ENCODE assay signal across 22 cellular contexts in genomic region chr17:78075545-78075944, GRCh38. TPM values are rescaled to one million over a fixed set of nuclear protein-coding genes. Genes with fewer than 3 reads are reported as not detected.
DNase-seq lines count a peak whose midpoint lies in the region; ATAC-seq and TF ChIP-seq lines count a peak whose summit lies in the region.
"Had no signal": no experiment of that assay in that cellular context is flagged by ENCODE, and none has a peak within 500 bp of the region (broad histone marks: within the 10 kb centered on the region; RNA-seq: fewer than 3 reads in every experiment).

No MANE protein-coding gene starts in this region.

- H3K9me3 Mint-ChIP-seq in activated naive CD4-positive, alpha-beta T cell treated with anti-CD3 and anti-CD28 coated beads, Interleukin-2, amount 50 U/mL, for 24 hours, result no peaks in the 10 kb centered on the region
- H3K9me3 Mint-ChIP-seq in WTC11, result no peaks in the 10 kb centered on the region
- no peaks in the 10 kb centered on the region for H3K9me3 Mint-ChIP-seq in stimulated activated naive CD8-positive, alpha-beta T cell treated with anti-CD3 and anti-CD28 coated beads, Interleukin-15, amount 100 ng/mL, for 72 hours
- H3K9me3 Mint-ChIP-seq: CD4-positive, alpha-beta memory T cell had no signal

- no peak overlapping the region for H3K4me3 Mint-ChIP-seq in activated naive CD4-positive, alpha-beta T cell treated with anti-CD3 and anti-CD28 coated beads, Interleukin-2, amount 50 U/mL, for 24 hours
- no peak overlapping the region for H3K4me3 Mint-ChIP-seq in WTC11
- no peak overlapping the region for H3K4me3 Mint-ChIP-seq in stimulated activated naive CD8-positive, alpha-beta T cell treated with anti-CD3 and anti-CD28 coated beads, Interleukin-15, amount 100 ng/mL, for 72 hours
- H3K4me3 Mint-ChIP-seq: CD4-positive, alpha-beta memory T cell had no signal

- no peak for ATAC-seq in WTC11
- no peak for ATAC-seq in stimulated activated naive CD8-positive, alpha-beta T cell treated with anti-CD3 and anti-CD28 coated beads, Interleukin-15, amount 100 ng/mL, for 72 hours
- ATAC-seq: A549, GM12878, HCT116, PC-3 had no signal

- no peaks in the 10 kb centered on the region for H3K4me1 Mint-ChIP-seq in activated naive CD4-positive, alpha-beta T cell treated with anti-CD3 and anti-CD28 coated beads, Interleukin-2, amount 50 U/mL, for 24 hours
- H3K4me1 Mint-ChIP-seq in WTC11, result no peaks in the 10 kb centered on the region
- no peaks in the 10 kb centered on the region for H3K4me1 Mint-ChIP-seq in stimulated activated naive CD8-positive, alpha-beta T cell treated with anti-CD3 and anti-CD28 coated beads, Interleukin-15, amount 100 ng/mL, for 72 hours
- H3K4me1 Mint-ChIP-seq: CD4-positive, alpha-beta memory T cell had no signal

- CTCF ChIA-PET in WTC11 (lab: Charles Lee), result no interaction called here

- DNase-seq in activated naive CD4-positive, alpha-beta T cell treated with anti-CD3 and anti-CD28 coated beads, Interleukin-2, amount 50 U/mL, for 16 hours, result no peak
- DNase-seq in globus pallidus (ENCODE audit: low spot score) (peak; percentile 86), nucleus accumbens (lab: John Stamatoyannopoulos, UW) (peak in 43 of 56 donors; percentile 5 to 79 (median 51)), superior temporal gyrus (ENCODE audit: extremely low spot score) (peak; percentile 87), WTC11 (ENCODE audit: low spot score) (no peak), NCI-H2196 (lab: John Stamatoyannopoulos, UW; ENCODE audit: unreplicated experiment) (no peak)
- DNase-seq in stimulated activated naive CD8-positive, alpha-beta T cell treated with anti-CD3 and anti-CD28 coated beads, Interleukin-15, amount 100 ng/mL, for 72 hours, result no peak
- DNase-seq: CD4-positive, alpha-beta memory T cell; DMS153; GF-D8; GOT3; IMR-90; NCI-H1417 treated with DMSO at 0.1 percent for 48 hours; NCI-H187 treated with DMSO at 0.1 percent for 48 hours; NCI-H526; PC-3; RPMI8226 had no signal

- POLR2A ChIA-PET in WTC11 (lab: Charles Lee), result no interaction called here

- no peaks in the 10 kb centered on the region for H3K27me3 Mint-ChIP-seq in activated naive CD4-positive, alpha-beta T cell treated with anti-CD3 and anti-CD28 coated beads, Interleukin-2, amount 50 U/mL, for 24 hours
- no peaks in the 10 kb centered on the region for H3K27me3 Mint-ChIP-seq in WTC11 (ENCODE audit: low read depth)
- H3K27me3 Mint-ChIP-seq in stimulated activated naive CD8-positive, alpha-beta T cell treated with anti-CD3 and anti-CD28 coated beads, Interleukin-15, amount 100 ng/mL, for 72 hours, result no peaks in the 10 kb centered on the region
- H3K27me3 Mint-ChIP-seq: CD4-positive, alpha-beta memory T cell had no signal

- TF ChIP-seq CTCF in WTC11 (IDR thresholded peaks at IDR 0.05), result no peak

- H3K36me3 Mint-ChIP-seq in activated naive CD4-positive, alpha-beta T cell treated with anti-CD3 and anti-CD28 coated beads, Interleukin-2, amount 50 U/mL, for 24 hours, result peaks cover 10% of the 10 kb centered on the region
- peaks cover 80% of the 10 kb centered on the region for H3K36me3 Mint-ChIP-seq in WTC11

- peak overlapping the region; percentile 65 for H3K27ac Mint-ChIP-seq in activated naive CD4-positive, alpha-beta T cell treated with anti-CD3 and anti-CD28 coated beads, Interleukin-2, amount 50 U/mL, for 24 hours
- H3K27ac Mint-ChIP-seq in WTC11, result no peak overlapping the region
- H3K27ac Mint-ChIP-seq in stimulated activated naive CD8-positive, alpha-beta T cell treated with anti-CD3 and anti-CD28 coated beads, Interleukin-15, amount 100 ng/mL, for 72 hours, result peak overlapping the region in 1 of 2 donors; percentile 85

TF ChIP-seq in WTC11, 78 proteins besides CTCF, POLR2A, EP300 and RAD21:
- TF ChIP-seq SP1 (CRISPR knock-in tag; conservative IDR thresholded peaks at IDR 0.05), result no peak
- TF ChIP-seq PRDM15 (CRISPR knock-in tag; IDR thresholded peaks at IDR 0.05), result no peak
- TF ChIP-seq ZNF263 (CRISPR knock-in tag; IDR thresholded peaks at IDR 0.05; ENCODE audit: low read depth), result no peak
- TF ChIP-seq FOXK1 (CRISPR knock-in tag; IDR thresholded peaks at IDR 0.05), result no peak
- no peak for TF ChIP-seq ZBTB21 (CRISPR knock-in tag; IDR thresholded peaks at IDR 0.05; ENCODE audit: borderline replicate concordance)

RNA-seq across cellular contexts. Expression of gene TMC6, which starts 53.0 kb away (rescaled TPM):
- total RNA-seq in WTC11 (2021), result 90.9 to 120 TPM (median 93.2 TPM) in 3 replicates
- total RNA-seq: IMR-90 had no signal

RNA-seq across cellular contexts. Expression of gene TMC8, which starts 55.0 kb away (rescaled TPM):
- 2.9 to 3.7 TPM (median 3.1 TPM) in 3 replicates for total RNA-seq in WTC11 (2021)
- total RNA-seq: IMR-90, MCF 10A had no signal

Comparison
In these comparisons a context has a peak if more than half of its experiments do, and no peak if none do; other contexts are left out.
1. DNase-seq: peak in globus pallidus (single experiment), nucleus accumbens (43 of 56) and superior temporal gyrus (single experiment); none in activated naive CD4-positive, alpha-beta T cell treated with anti-CD3 and anti-CD28 coated beads, Interleukin-2, amount 50 U/mL, for 16 hours (single experiment), WTC11 (single experiment), NCI-H2196 (single experiment) and stimulated activated naive CD8-positive, alpha-beta T cell treated with anti-CD3 and anti-CD28 coated beads, Interleukin-15, amount 100 ng/mL, for 72 hours (0 of 2).